8 cellular contexts compared by ENCODE assay signal in the genomic region with DNA sequence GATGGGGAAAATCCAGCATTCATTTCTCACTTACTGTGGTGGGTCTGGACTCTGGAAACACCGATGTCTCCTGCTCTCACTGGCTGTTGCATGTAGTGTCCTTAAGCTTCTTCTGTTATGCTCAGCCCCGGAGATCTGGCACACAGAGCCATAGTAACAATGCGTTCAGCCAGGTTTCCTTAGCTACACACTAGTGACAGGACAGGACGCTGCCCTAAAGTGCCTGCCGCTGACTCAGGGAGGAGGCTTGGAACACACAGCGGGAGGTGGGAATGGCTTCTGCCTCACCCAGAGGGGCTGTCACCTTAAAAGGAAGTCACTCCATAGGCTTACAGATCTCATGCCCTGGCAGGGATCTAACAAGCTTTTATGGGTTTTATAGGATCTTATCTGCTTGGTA.
A peak's percentile ranks its signal among the peaks of the same experiment; 100 is the strongest.
DNase-seq lines count a peak whose midpoint lies in the region; ATAC-seq lines count a peak whose summit lies in the region.

No MANE protein-coding gene starts in this region.

- ATAC-seq in esophagus mucosa = peak; percentile 67
- no peak for ATAC-seq in GM21528 (IDR thresholded peaks at IDR 0.05; ENCODE audit: low FRiP score, unreplicated experiment)

- peak in 9 of 14 donors; percentile 3 to 45 (median 23) for DNase-seq in C1 segment of cervical spinal cord (lab: John Stamatoyannopoulos, UW)
- DNase-seq in NCI-H774 (lab: John Stamatoyannopoulos, UW) = peak; percentile 58
- DNase-seq in myocyte (ENCODE audit: low read depth) = peak; percentile 40
- DNase-seq in DMS79 (lab: John Stamatoyannopoulos, UW) = no peak
- no peak for DNase-seq in NCI-H2196 (lab: John Stamatoyannopoulos, UW; ENCODE audit: unreplicated experiment)
- DNase-seq in activated CD4-positive, alpha-beta T cell treated with anti-CD3 and anti-CD28 coated beads for 4 hours = no peak

Comparison
In these comparisons a context has a peak if more than half of its experiments do, and no peak if none do; other contexts are left out.
1. DNase-seq: peak in C1 segment of cervical spinal cord (9 of 14), NCI-H774 (single experiment) and myocyte (single experiment); none in DMS79 (single experiment), NCI-H2196 (single experiment) and activated CD4-positive, alpha-beta T cell treated with anti-CD3 and anti-CD28 coated beads for 4 hours (0 of 2).